ENCODE assay signal across 2 cellular contexts in genomic region chr22:43376765-43377485, GRCh38.
A peak's percentile ranks its signal among the peaks of the same experiment; 100 is the strongest.
TF ChIP-seq lines count a peak whose summit lies in the region.

No MANE protein-coding gene starts in this region.

TF ChIP-seq in liver, 16 proteins besides CTCF, POLR2A, EP300 and RAD21:
- TF ChIP-seq, protein P1, sequence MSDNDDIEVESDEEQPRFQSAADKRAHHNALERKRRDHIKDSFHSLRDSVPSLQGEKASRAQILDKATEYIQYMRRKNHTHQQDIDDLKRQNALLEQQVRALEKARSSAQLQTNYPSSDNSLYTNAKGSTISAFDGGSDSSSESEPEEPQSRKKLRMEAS (IDR thresholded peaks at IDR 0.05) = no peak
- TF ChIP-seq SP1 (IDR thresholded peaks at IDR 0.05) (peak; percentile 22), RXRA (IDR thresholded peaks at IDR 0.05) (peak in 1 of 2 donors; percentile 35), GABPA (IDR thresholded peaks at IDR 0.05 in 1 of 2, conservative IDR thresholded peaks at IDR 0.05 in 1 of 2) (no peak), HNF4A (conservative IDR thresholded peaks at IDR 0.05) (peak; percentile 31 to 44)
- TF ChIP-seq, protein P2, sequence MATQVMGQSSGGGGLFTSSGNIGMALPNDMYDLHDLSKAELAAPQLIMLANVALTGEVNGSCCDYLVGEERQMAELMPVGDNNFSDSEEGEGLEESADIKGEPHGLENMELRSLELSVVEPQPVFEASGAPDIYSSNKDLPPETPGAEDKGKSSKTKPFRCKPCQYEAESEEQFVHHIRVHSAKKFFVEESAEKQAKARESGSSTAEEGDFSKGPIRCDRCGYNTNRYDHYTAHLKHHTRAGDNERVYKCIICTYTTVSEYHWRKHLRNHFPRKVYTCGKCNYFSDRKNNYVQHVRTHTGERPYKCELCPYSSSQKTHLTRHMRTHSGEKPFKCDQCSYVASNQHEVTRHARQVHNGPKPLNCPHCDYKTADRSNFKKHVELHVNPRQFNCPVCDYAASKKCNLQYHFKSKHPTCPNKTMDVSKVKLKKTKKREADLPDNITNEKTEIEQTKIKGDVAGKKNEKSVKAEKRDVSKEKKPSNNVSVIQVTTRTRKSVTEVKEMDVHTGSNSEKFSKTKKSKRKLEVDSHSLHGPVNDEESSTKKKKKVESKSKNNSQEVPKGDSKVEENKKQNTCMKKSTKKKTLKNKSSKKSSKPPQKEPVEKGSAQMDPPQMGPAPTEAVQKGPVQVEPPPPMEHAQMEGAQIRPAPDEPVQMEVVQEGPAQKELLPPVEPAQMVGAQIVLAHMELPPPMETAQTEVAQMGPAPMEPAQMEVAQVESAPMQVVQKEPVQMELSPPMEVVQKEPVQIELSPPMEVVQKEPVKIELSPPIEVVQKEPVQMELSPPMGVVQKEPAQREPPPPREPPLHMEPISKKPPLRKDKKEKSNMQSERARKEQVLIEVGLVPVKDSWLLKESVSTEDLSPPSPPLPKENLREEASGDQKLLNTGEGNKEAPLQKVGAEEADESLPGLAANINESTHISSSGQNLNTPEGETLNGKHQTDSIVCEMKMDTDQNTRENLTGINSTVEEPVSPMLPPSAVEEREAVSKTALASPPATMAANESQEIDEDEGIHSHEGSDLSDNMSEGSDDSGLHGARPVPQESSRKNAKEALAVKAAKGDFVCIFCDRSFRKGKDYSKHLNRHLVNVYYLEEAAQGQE (IDR thresholded peaks at IDR 0.05) = peak; percentile 16

TF ChIP-seq in HepG2, 621 proteins besides CTCF, POLR2A, EP300 and RAD21:
- TF ChIP-seq REPIN1 (CRISPR knock-in tag; IDR thresholded peaks at IDR 0.05; ENCODE audit: borderline replicate concordance, low read depth) (no peak), RBM39 (IDR thresholded peaks at IDR 0.05; ENCODE audit: low read depth, low read length, poor library complexity, severe bottlenecking) (no peak), TEAD2 (CRISPR knock-in tag; IDR thresholded peaks at IDR 0.05) (no peak), GLI4 (CRISPR knock-in tag; IDR thresholded peaks at IDR 0.05; ENCODE audit: borderline replicate concordance) (no peak), HIC2 (CRISPR knock-in tag; IDR thresholded peaks at IDR 0.05; ENCODE audit: low read depth) (no peak), ZNF747 (CRISPR knock-in tag; IDR thresholded peaks at IDR 0.05; ENCODE audit: borderline replicate concordance) (no peak), TBP (CRISPR knock-in tag; IDR thresholded peaks at IDR 0.05) (no peak), TBX2 (CRISPR knock-in tag; IDR thresholded peaks at IDR 0.05; ENCODE audit: borderline replicate concordance) (no peak), ZSCAN21 (CRISPR knock-in tag; IDR thresholded peaks at IDR 0.05; ENCODE audit: borderline replicate concordance) (no peak), TRIM22 (IDR thresholded peaks at IDR 0.05) (no peak), FOXA3 (CRISPR knock-in tag; IDR thresholded peaks at IDR 0.05) (no peak), ZNF337 (CRISPR knock-in tag; IDR thresholded peaks at IDR 0.05; ENCODE audit: borderline replicate concordance, low read depth) (no peak), MEIS1 (CRISPR knock-in tag; IDR thresholded peaks at IDR 0.05; ENCODE audit: borderline replicate concordance) (no peak), RBAK (CRISPR knock-in tag; IDR thresholded peaks at IDR 0.05) (no peak), ADNP (CRISPR knock-in tag; IDR thresholded peaks at IDR 0.05) (no peak), ZNF770 (CRISPR knock-in tag; IDR thresholded peaks at IDR 0.05) (no peak), ZNF547 (CRISPR knock-in tag; IDR thresholded peaks at IDR 0.05) (no peak)
TF ChIP-seq in HepG2: peak in this region for 0.
